ENCODE assay signal across 15 cellular contexts in the genomic region with DNA sequence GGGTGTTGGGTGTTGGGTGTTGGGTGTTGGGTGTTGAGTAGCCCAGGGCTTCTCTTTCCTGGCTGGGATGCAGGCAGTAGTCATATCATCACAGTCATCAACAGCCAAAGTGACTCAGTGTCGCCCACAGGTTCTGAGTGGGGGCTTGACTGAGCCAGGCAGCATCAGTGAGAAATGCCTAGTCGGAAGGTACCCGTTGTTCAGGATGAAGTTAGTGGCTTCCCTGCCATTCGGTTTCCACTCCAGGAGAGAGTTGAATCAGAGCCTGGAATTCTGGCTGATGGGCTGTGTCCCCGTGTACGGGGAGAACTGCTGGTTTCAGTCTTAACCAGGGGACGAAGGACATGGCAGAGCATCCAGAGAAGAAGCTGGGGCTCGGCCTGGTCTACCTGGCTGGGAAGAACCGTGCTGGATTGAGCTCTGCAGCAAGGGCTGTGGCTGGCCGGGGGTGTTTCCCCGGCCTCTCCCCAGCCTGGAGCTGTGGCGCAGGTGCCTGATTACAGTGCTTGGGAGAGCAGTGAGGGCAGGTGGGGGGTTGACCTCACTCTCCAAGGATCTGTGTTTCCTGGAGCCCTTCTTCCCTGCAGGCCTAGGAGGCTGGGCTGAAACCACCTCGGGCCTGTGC. TPM values are rescaled to one million over a fixed set of nuclear protein-coding genes. Genes with fewer than 3 reads are reported as not detected.
DNase-seq lines count a peak whose midpoint lies in the region; FAIRE-seq and TF ChIP-seq lines count a peak whose summit lies in the region.
"Had no signal": no experiment of that assay in that cellular context is flagged by ENCODE, and none has a peak within 500 bp of the region (broad histone marks: within the 10 kb centered on the region; RNA-seq: fewer than 3 reads in every experiment).

No MANE protein-coding gene starts in this region.

- intact Hi-C loops in OCI-LY7 (cut with micrococcal nuclease; ENCODE audit: unreplicated experiment): no loop called here

- POLR2A ChIA-PET in HEK293 (lab: Yijun Ruan, JAX): no interaction called here
- POLR2A ChIA-PET in OCI-LY7 (lab: Charles Lee): no interaction called here

- DNase-seq in bronchial epithelial cell (ENCODE audit: low read depth) (peak; percentile 77), SW 1271 (lab: John Stamatoyannopoulos, UW) (no peak), GOT3 (lab: John Stamatoyannopoulos, UW) (no peak), kidney glomerular epithelial cell (lab: John Stamatoyannopoulos, UW) (no peak), OCI-LY7 (ENCODE audit: low spot score) (no peak)
- DNase-seq: activated naive CD8-positive, alpha-beta T cell treated with anti-CD3 and anti-CD28 coated beads, Interleukin-2, amount 50 U/mL, for 24 hours; GDM1; midbrain; T-helper 2 cell had no signal

- H3K27me3 ChIP-seq in BLaER1 treated with 17β-estradiol and CSF1 and Interleukin-3, amounts not matched to agents 10 nM and 100 nM: no peaks in the 10 kb centered on the region
- H3K27me3 ChIP-seq in bronchial epithelial cell (ENCODE audit: control insufficient read depth, insufficient read depth, low read length) (no peaks in the 10 kb centered on the region), mucosa of stomach (ENCODE audit: control insufficient read depth, insufficient read depth, low read length) (no peaks in the 10 kb centered on the region)

- no peaks in the 10 kb centered on the region for H3K9me2 ChIP-seq in OCI-LY7 (ENCODE audit: insufficient read depth, low read length)

- H3K4me2 ChIP-seq in BLaER1 treated with 17β-estradiol and CSF1 and Interleukin-3, amounts not matched to agents 10 nM and 100 nM: peak overlapping the region in 7 of 11 experiments; percentile 8 to 83 (median 70); a peak in 4 of 22 replicates
- no peak overlapping the region for H3K4me2 ChIP-seq in OCI-LY7 (ENCODE audit: low read length)
- H3K4me2 ChIP-seq: KMS-11 had no signal

- H3K79me2 ChIP-seq in OCI-LY7 (ENCODE audit: insufficient read depth, low read depth, low read length): no peaks in the 10 kb centered on the region

- no peak overlapping the region for H2AFZ ChIP-seq in OCI-LY7 (ENCODE audit: low read length)

- no peaks in the 10 kb centered on the region for H3K36me3 ChIP-seq in BLaER1 treated with 17β-estradiol and CSF1 and Interleukin-3, amounts not matched to agents 10 nM and 100 nM
- H3K36me3 ChIP-seq in HEK293 (ENCODE audit: control insufficient read depth in 2 of 2, insufficient read depth in 1 of 2, low read length in 2 of 2): no peaks in the 10 kb centered on the region
- H3K36me3 ChIP-seq in bronchial epithelial cell (ENCODE audit: control insufficient read depth, insufficient read depth, low read length): no peaks in the 10 kb centered on the region
- no peaks in the 10 kb centered on the region for H3K36me3 ChIP-seq in mucosa of stomach (ENCODE audit: control insufficient read depth, insufficient read depth, low read length)
- H3K36me3 ChIP-seq in OCI-LY7 (ENCODE audit: insufficient read depth, low read length): no peaks in the 10 kb centered on the region

- no peaks in the 10 kb centered on the region for H3K9me3 ChIP-seq in BLaER1 treated with 17β-estradiol and CSF1 and Interleukin-3, amounts not matched to agents 10 nM and 100 nM (replicated peaks in 1 of 11)
- H3K9me3 ChIP-seq in HEK293 (ENCODE audit: control insufficient read depth, insufficient read depth, low read depth, low read length) (no peaks in the 10 kb centered on the region), mucosa of stomach (ENCODE audit: control insufficient read depth, low read length) (no peaks in the 10 kb centered on the region), OCI-LY7 (ENCODE audit: low read length) (no peaks in the 10 kb centered on the region)

- H3K4me3 ChIP-seq in BLaER1 treated with 17β-estradiol and CSF1 and Interleukin-3, amounts not matched to agents 10 nM and 100 nM: no peak overlapping the region
- H3K4me3 ChIP-seq in HEK293 (ENCODE audit: low read depth, low read length) (no peak overlapping the region), bronchial epithelial cell (ENCODE audit: low read depth, low read length) (no peak overlapping the region), mucosa of stomach (ENCODE audit: low read length) (peak overlapping the region; percentile 18), OCI-LY7 (ENCODE audit: low read depth, low read length, poor library complexity, severe bottlenecking) (no peak overlapping the region)

- CTCF ChIA-PET in HEK293 (lab: Yijun Ruan, JAX): interaction anchor here (0.6 to 0.7 kb wide), 2 partner anchors 8 to 52 kb away, joined by 3 to 4 read pairs; no protein-coding TSS in a partner anchor
- CTCF ChIA-PET in OCI-LY7 (lab: Charles Lee; ENCODE audit: unreplicated experiment): no interaction called here

- H3K9ac ChIP-seq in BLaER1 treated with 17β-estradiol and CSF1 and Interleukin-3, amounts not matched to agents 10 nM and 100 nM: no peak overlapping the region
- peak overlapping the region; percentile 51 for H3K9ac ChIP-seq in mucosa of stomach (ENCODE audit: low read length)
- H3K9ac ChIP-seq: KMS-11 had no signal

- no peak overlapping the region for H3K27ac ChIP-seq in BLaER1 treated with 17β-estradiol and CSF1 and Interleukin-3, amounts not matched to agents 10 nM and 100 nM
- H3K27ac ChIP-seq in HEK293 (ENCODE audit: extremely low read depth, low read depth, low read length) (no peak overlapping the region), OCI-LY7 (ENCODE audit: low read depth, low read length, poor library complexity, severe bottlenecking) (no peak overlapping the region)
- H3K27ac ChIP-seq: KMS-11 had no signal

- no TSS peak for BruUV-seq in OCI-LY7 (replicated peaks; lab: Mats Ljungman, UMichigan)

- no peak for FAIRE-seq in bronchial epithelial cell (lab: Jason Lieb, UNC)
- FAIRE-seq: colon had no signal

- no peak for TF ChIP-seq CTCF in HEK293 (tag by site-specific recombination; IDR thresholded peaks at IDR 0.05)
- TF ChIP-seq CTCF in bronchial epithelial cell (IDR thresholded peaks at IDR 0.05; ENCODE audit: insufficient read depth, low read length, severe bottlenecking): no peak
- no peak for TF ChIP-seq CTCF in OCI-LY7 (conservative IDR thresholded peaks at IDR 0.05; ENCODE audit: low read length)

- H4K20me1 ChIP-seq in BLaER1 treated with 17β-estradiol and CSF1 and Interleukin-3, amounts not matched to agents 10 nM and 100 nM: peaks cover 46 to 84% (median 68%) of the 10 kb centered on the region in 11 experiments; a peak in 21 of 22 replicates
- no peaks in the 10 kb centered on the region for H4K20me1 ChIP-seq in OCI-LY7 (ENCODE audit: insufficient read depth, low read length)

- peaks cover 8 to 60% (median 38%) of the 10 kb centered on the region in 10 experiments; a peak in 18 of 20 replicates for H3K4me1 ChIP-seq in BLaER1 treated with 17β-estradiol and CSF1 and Interleukin-3, amounts not matched to agents 10 nM and 100 nM
- peaks cover 4% of the 10 kb centered on the region; the same call in 1 of the 2 replicates for H3K4me1 ChIP-seq in HEK293 (ENCODE audit: control insufficient read depth, insufficient read depth, low read length)
- peaks cover 32% of the 10 kb centered on the region for H3K4me1 ChIP-seq in mucosa of stomach (ENCODE audit: control insufficient read depth, insufficient read depth, low read length)
- H3K4me1 ChIP-seq in OCI-LY7 (ENCODE audit: insufficient read depth, low read length, poor library complexity, severe bottlenecking): no peaks in the 10 kb centered on the region

TF ChIP-seq in HEK293, 187 proteins besides CTCF, POLR2A, EP300 and RAD21:
- TF ChIP-seq ZNF19 (tag by site-specific recombination; IDR thresholded peaks at IDR 0.05; ENCODE audit: low read depth): no peak
- no peak for TF ChIP-seq SP2 (tag by site-specific recombination; IDR thresholded peaks at IDR 0.05)
- TF ChIP-seq ZNF132 (tag by site-specific recombination; IDR thresholded peaks at IDR 0.05; ENCODE audit: borderline replicate concordance): no peak
- peak; percentile 54 for TF ChIP-seq EGR2 (tag by site-specific recombination; IDR thresholded peaks at IDR 0.05; ENCODE audit: low read depth)
- no peak for TF ChIP-seq ZNF501 (tag by site-specific recombination; IDR thresholded peaks at IDR 0.05)
- no peak for TF ChIP-seq ZBTB17 (tag by site-specific recombination; IDR thresholded peaks at IDR 0.05)
- TF ChIP-seq ZFHX2 (tag by site-specific recombination; conservative IDR thresholded peaks at IDR 0.05): peak; percentile 59; the same call in 1 of the 2 replicates
- TF ChIP-seq KLF8 (tag by site-specific recombination; IDR thresholded peaks at IDR 0.05): no peak
TF ChIP-seq in HEK293: peak in this region for 2.

RNA-seq across cellular contexts. Expression of a gene that starts 49.4 kb away (rescaled TPM):
- total RNA-seq in bronchial epithelial cell (17.9 and 22.4 TPM in 2 replicates), OCI-LY7 (2022) (not detected in 2 replicates)
- not detected in 2 replicates for total RNA-seq in OCI-LY7 (2014; rRNA removed; shearing (Covaris generic))
- total RNA-seq: B cell had no signal

Comparison
In these comparisons a context has a peak if more than half of its experiments do, and no peak if none do; other contexts are left out.
1. RNA of a gene that starts 49.4 kb away (total RNA-seq): 17.9 to 22.4 TPM in bronchial epithelial cell; not detected in OCI-LY7; every median in the first group is over 10 times any median in the second.